ENCODE assay signal across 9 cellular contexts in the genomic region with DNA sequence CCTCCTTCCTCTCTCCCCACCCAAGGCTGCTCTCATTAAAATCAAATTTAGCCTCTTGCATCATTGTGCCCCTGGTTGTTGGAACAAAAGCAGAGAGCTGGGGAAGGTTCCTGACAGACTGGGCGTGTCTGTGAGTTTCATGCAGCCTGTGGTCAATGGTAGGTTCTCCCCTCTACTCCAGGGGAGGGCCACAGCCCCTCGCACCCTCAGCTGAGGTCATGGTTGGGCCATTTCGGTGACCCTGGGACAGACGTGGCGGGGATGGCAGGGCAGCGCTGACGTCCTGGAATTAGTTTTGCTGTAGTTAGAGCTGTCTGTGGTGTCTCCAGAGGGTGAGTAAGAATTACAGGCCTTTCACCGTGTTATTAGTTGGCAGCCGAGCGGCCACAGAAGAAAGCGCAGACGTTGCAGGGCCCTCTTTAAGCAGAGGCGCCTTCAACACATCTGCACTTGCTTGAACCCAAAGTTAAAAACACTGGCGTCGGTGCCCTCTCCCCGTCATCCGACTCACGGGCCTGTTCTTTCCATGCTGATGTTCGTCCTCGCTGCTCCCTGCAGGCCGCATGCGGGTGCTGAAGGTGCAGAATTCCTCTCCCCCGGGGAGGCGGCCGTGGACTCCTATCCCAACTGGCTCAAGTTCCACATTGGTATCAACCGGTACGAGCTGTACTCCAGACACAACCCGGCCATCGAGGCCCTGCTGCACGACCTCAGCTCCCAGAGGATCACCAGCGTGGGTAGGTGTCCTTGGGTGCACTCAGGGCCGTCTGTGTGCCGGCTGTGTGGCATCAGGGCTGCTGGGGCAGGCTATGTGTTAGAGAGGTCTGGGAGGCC. TPM values are rescaled to one million over a fixed set of nuclear protein-coding genes. Genes with fewer than 3 reads are reported as not detected.
DNase-seq lines count a peak whose midpoint lies in the region; ATAC-seq and TF ChIP-seq lines count a peak whose summit lies in the region.
"Had no signal": no experiment of that assay in that cellular context is flagged by ENCODE, and none has a peak within 500 bp of the region (broad histone marks: within the 10 kb centered on the region; RNA-seq: fewer than 3 reads in every experiment).

No MANE protein-coding gene starts in this region.

- no TSS peak for BruUV-seq in HCT116 (replicated peaks; lab: Mats Ljungman, UMichigan)

- no peak for TF ChIP-seq CTCF in HCT116 (IDR thresholded peaks at IDR 0.05 in 2 of 3, conservative IDR thresholded peaks at IDR 0.05 in 1 of 3; ENCODE audit: borderline replicate concordance in 1 of 3, insufficient read depth in 1 of 3, low read depth in 2 of 3, low read length in 2 of 3)
- no peak for TF ChIP-seq CTCF in smooth muscle cell (IDR thresholded peaks at IDR 0.05; ENCODE audit: borderline replicate concordance, insufficient read depth, poor library complexity, severe bottlenecking)

- peaks cover 3 to 12% of the 10 kb centered on the region in 2 experiments; a peak in 2 of 4 replicates for H3K36me3 ChIP-seq in HCT116 (ENCODE audit: control insufficient read depth in 1 of 2, insufficient read depth in 2 of 2, low read length in 2 of 2)
- peaks cover 49% of the 10 kb centered on the region for H3K36me3 ChIP-seq in adipocyte (ENCODE audit: control insufficient read depth, insufficient read depth, low read length, severe bottlenecking)
- peaks cover 49% of the 10 kb centered on the region for H3K36me3 ChIP-seq in iPS-20b (ENCODE audit: insufficient read depth, low read depth, low read length)
- H3K36me3 ChIP-seq in smooth muscle cell (ENCODE audit: low read depth), result no peaks in the 10 kb centered on the region

- H3K79me2 ChIP-seq in HCT116 (ENCODE audit: insufficient read depth, low read length) (peaks cover 23% of the 10 kb centered on the region), smooth muscle cell (ENCODE audit: low read depth) (no peaks in the 10 kb centered on the region)

- RAD21 ChIA-PET in HCT116 (lab: Charles Lee; ENCODE audit: low non-redundant PET in 1 of 2, low total read pairs in 2 of 2, uncharacterized antibody in 2 of 2, unreplicated experiment in 2 of 2), result no interaction called here

- CTCF ChIA-PET in HCT116 (lab: Charles Lee), result no interaction called here

- TF ChIP-seq POLR2A in HCT116 (IDR thresholded peaks at IDR 0.05; ENCODE audit: borderline replicate concordance, extremely low read depth, insufficient read depth, insufficient read length), result no peak

- no peak for DNase-seq in HCT116 (ENCODE audit: low read depth, low spot score)
- DNase-seq in adipocyte (ENCODE audit: low read depth), result peak; percentile 69
- DNase-seq in smooth muscle cell (lab: John Stamatoyannopoulos, UW; ENCODE audit: unreplicated experiment), result no peak
- DNase-seq in glomerular visceral epithelial cell (ENCODE audit: extremely low spot score), result no peak
- DNase-seq in superior temporal gyrus (ENCODE audit: extremely low spot score), result no peak
- DNase-seq: NCI-H510A had no signal

- H3K9me3 ChIP-seq in HCT116 (ENCODE audit: control insufficient read depth in 1 of 2, insufficient read depth in 1 of 2, low read depth in 1 of 2, low read length in 2 of 2), result no peaks in the 10 kb centered on the region
- H3K9me3 ChIP-seq in adipocyte (ENCODE audit: control insufficient read depth, low read length), result no peaks in the 10 kb centered on the region
- H3K9me3 ChIP-seq in iPS-20b (ENCODE audit: insufficient read depth, low read depth, low read length), result no peaks in the 10 kb centered on the region
- no peaks in the 10 kb centered on the region for H3K9me3 ChIP-seq in smooth muscle cell (replicated peaks; ENCODE audit: low read depth)

- H4K20me1 ChIP-seq in HCT116 (ENCODE audit: insufficient read depth) (no peaks in the 10 kb centered on the region), smooth muscle cell (ENCODE audit: low read depth) (peaks cover 26% of the 10 kb centered on the region)

- H3K4me3 ChIP-seq in HCT116 (replicated peaks in 1 of 2; ENCODE audit: low read depth in 1 of 2, low read length in 2 of 2), result no peak overlapping the region
- peak overlapping the region; percentile 91 for H3K4me3 ChIP-seq in adipocyte (ENCODE audit: low read length)
- H3K4me3 ChIP-seq in iPS-20b (ENCODE audit: low read length), result peak overlapping the region; percentile 71
- peak overlapping the region; percentile 64 for H3K4me3 ChIP-seq in smooth muscle cell

- POLR2A ChIA-PET in HCT116 (lab: Charles Lee), result no interaction called here

- H3K9ac ChIP-seq in HCT116 (ENCODE audit: low read length) (no peak overlapping the region), adipocyte (ENCODE audit: low read length) (peak overlapping the region; percentile 93), iPS-20b (ENCODE audit: low read depth, low read length) (peak overlapping the region; percentile 7; the same call in 1 of the 2 replicates), smooth muscle cell (ENCODE audit: low read depth) (no peak overlapping the region)

- H3K4me2 ChIP-seq in HCT116 (ENCODE audit: low read length) (peak overlapping the region; percentile 98; the same call in 1 of the 2 replicates), smooth muscle cell (peak overlapping the region; percentile 93)

- TF ChIP-seq RAD21 in HCT116 (IDR thresholded peaks at IDR 0.05; ENCODE audit: low read depth), result no peak

- WGBS in smooth muscle cell (ENCODE audit: low lambda C conversion rate), result 86% methylated on average over 33 of the region's 33 CpGs

- ATAC-seq in HCT116 (no peak), GM18867 (IDR thresholded peaks at IDR 0.05; ENCODE audit: unreplicated experiment) (no peak), GM21619 (IDR thresholded peaks at IDR 0.05; ENCODE audit: unreplicated experiment) (no peak)

- no peaks in the 10 kb centered on the region for H3K9me2 ChIP-seq in HCT116 (ENCODE audit: insufficient read depth)

- intact Hi-C loops in HCT116 (cut with micrococcal nuclease), result no loop called here

- no peak overlapping the region for H3K27ac ChIP-seq in HCT116 (ENCODE audit: low read depth, low read length)
- no peak overlapping the region for H3K27ac ChIP-seq in iPS-20b (ENCODE audit: low read length)
- H3K27ac ChIP-seq in smooth muscle cell (ENCODE audit: low read depth), result no peak overlapping the region

- H3K4me1 ChIP-seq in HCT116 (ENCODE audit: control insufficient read depth in 1 of 2, insufficient read depth in 2 of 2, low read length in 2 of 2) (peaks cover 10 to 21% of the 10 kb centered on the region in 2 experiments; a peak in 3 of 4 replicates), adipocyte (ENCODE audit: control insufficient read depth, insufficient read depth, low read length) (peaks cover 31% of the 10 kb centered on the region), iPS-20b (ENCODE audit: insufficient read depth, low read length) (no peaks in the 10 kb centered on the region; the same call in 1 of the 2 replicates), smooth muscle cell (ENCODE audit: low read depth) (peaks cover 15% of the 10 kb centered on the region)

- no peaks in the 10 kb centered on the region for H3F3A ChIP-seq in smooth muscle cell (ENCODE audit: low read depth)

- H3K27me3 ChIP-seq in HCT116 (ENCODE audit: insufficient read depth, low read length) (no peaks in the 10 kb centered on the region), adipocyte (replicated peaks; ENCODE audit: control insufficient read depth, insufficient read depth, low read length) (no peaks in the 10 kb centered on the region), iPS-20b (ENCODE audit: insufficient read depth, low read length) (peaks cover 21% of the 10 kb centered on the region), smooth muscle cell (ENCODE audit: low read depth) (no peaks in the 10 kb centered on the region)

- H2AFZ ChIP-seq in HCT116 (ENCODE audit: low read depth, low read length, poor library complexity, severe bottlenecking), result no peak overlapping the region
- no peak overlapping the region for H2AFZ ChIP-seq in smooth muscle cell (ENCODE audit: low read depth)

TF ChIP-seq in HCT116, 20 proteins besides CTCF, POLR2A, EP300 and RAD21:
- TF ChIP-seq TCF7L2 (IDR thresholded peaks at IDR 0.05; ENCODE audit: borderline replicate concordance, extremely low read depth, insufficient read depth, insufficient read length) (no peak), CEBPB (IDR thresholded peaks at IDR 0.05; ENCODE audit: low read depth) (no peak), EGR1 (IDR thresholded peaks at IDR 0.05; ENCODE audit: low read depth) (no peak), EZH2phosphoT487 (IDR thresholded peaks at IDR 0.05; ENCODE audit: borderline replicate concordance) (no peak), POLR2AphosphoS5 (IDR thresholded peaks at IDR 0.05; ENCODE audit: low read depth, low read length) (no peak), ELF1 (IDR thresholded peaks at IDR 0.05; ENCODE audit: borderline replicate concordance, low read depth) (no peak), FOSL1 (IDR thresholded peaks at IDR 0.05; ENCODE audit: low read depth) (no peak)
- TF ChIP-seq, protein P1, sequence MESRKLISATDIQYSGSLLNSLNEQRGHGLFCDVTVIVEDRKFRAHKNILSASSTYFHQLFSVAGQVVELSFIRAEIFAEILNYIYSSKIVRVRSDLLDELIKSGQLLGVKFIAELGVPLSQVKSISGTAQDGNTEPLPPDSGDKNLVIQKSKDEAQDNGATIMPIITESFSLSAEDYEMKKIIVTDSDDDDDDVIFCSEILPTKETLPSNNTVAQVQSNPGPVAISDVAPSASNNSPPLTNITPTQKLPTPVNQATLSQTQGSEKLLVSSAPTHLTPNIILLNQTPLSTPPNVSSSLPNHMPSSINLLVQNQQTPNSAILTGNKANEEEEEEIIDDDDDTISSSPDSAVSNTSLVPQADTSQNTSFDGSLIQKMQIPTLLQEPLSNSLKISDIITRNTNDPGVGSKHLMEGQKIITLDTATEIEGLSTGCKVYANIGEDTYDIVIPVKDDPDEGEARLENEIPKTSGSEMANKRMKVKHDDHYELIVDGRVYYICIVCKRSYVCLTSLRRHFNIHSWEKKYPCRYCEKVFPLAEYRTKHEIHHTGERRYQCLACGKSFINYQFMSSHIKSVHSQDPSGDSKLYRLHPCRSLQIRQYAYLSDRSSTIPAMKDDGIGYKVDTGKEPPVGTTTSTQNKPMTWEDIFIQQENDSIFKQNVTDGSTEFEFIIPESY (IDR thresholded peaks at IDR 0.05; ENCODE audit: extremely low read depth, insufficient replicate concordance, low read length), result no peak
- TF ChIP-seq, protein P2, sequence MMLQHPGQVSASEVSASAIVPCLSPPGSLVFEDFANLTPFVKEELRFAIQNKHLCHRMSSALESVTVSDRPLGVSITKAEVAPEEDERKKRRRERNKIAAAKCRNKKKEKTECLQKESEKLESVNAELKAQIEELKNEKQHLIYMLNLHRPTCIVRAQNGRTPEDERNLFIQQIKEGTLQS (IDR thresholded peaks at IDR 0.05), result no peak
- TF ChIP-seq, protein P3, sequence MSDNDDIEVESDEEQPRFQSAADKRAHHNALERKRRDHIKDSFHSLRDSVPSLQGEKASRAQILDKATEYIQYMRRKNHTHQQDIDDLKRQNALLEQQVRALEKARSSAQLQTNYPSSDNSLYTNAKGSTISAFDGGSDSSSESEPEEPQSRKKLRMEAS (IDR thresholded peaks at IDR 0.05), result no peak

RNA-seq across cellular contexts. Expression of a gene that starts 2.8 kb away (rescaled TPM):
- total RNA-seq in HCT116 (2021; ENCODE audit: unreplicated experiment) (27.1 TPM), smooth muscle cell (4.5 and 5.6 TPM in 2 replicates)
- 13.9 and 14.2 TPM in 2 replicates for polyA plus RNA-seq in HCT116 (2012)
- 6.2 and 7.0 TPM in 2 replicates for polyA plus RNA-seq in smooth muscle cell

Comparison
In these comparisons a context has a peak if more than half of its experiments do, and no peak if none do; other contexts are left out.
1. H3K4me3 ChIP-seq: peak in adipocyte (single experiment), iPS-20b (single experiment) and smooth muscle cell (single experiment); none in HCT116 (0 of 2).
2. H3K9ac ChIP-seq: peak in adipocyte (single experiment) and iPS-20b (single experiment); none in HCT116 (single experiment) and smooth muscle cell (single experiment).